Comparison of ENCODE assay signal across 9 cellular contexts in the genomic region with DNA sequence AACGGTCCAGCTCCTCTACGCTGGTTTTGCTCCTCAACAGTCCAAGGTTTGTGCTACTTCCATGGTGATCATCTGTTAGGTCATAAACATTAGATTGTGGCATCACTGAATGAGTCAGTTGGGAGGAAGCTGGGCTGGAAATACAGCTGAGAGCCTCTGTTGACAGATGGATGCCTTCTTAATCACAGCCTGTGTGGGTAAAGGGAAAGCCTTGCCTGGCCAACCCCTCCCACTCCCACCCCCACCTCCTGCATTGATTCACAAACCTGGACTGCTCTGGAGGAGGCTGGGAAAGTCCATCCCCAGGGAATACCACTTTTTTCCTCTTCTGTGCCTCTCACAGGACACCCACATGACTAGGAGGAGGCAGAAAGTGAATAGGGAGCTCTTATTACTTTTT.
A peak's percentile ranks its signal among the peaks of the same experiment; 100 is the strongest.
DNase-seq lines count a peak whose midpoint lies in the region; ATAC-seq, FAIRE-seq and TF ChIP-seq lines count a peak whose summit lies in the region.
"Had no signal": no experiment of that assay in that cellular context is flagged by ENCODE, and none has a peak within 500 bp of the region (broad histone marks: within the 10 kb centered on the region; RNA-seq: fewer than 3 reads in every experiment).

No MANE protein-coding gene starts in this region.

- DNase-seq in H54 (ENCODE audit: insufficient read length, low spot score), result peak; percentile 30
- DNase-seq in Panc1 (ENCODE audit: low read depth, low spot score), result peak; percentile 88
- DNase-seq in foreskin fibroblast, result peak; percentile 95
- peak; percentile 99 for DNase-seq in skeletal muscle cell (ENCODE audit: low read depth)
- DNase-seq in posterior cingulate gyrus, result no peak
- no peak for DNase-seq in kidney
- no peak for DNase-seq in activated CD8-positive, alpha-beta memory T cell treated with anti-CD3 and anti-CD28 coated beads for 24 hours

- no peak overlapping the region for H3K27ac ChIP-seq in Panc1 (ENCODE audit: low read length)
- peak overlapping the region in 1 of 2 donors; percentile 89 for H3K27ac ChIP-seq in kidney (ENCODE audit: low read depth in 2 of 2, low read length in 2 of 2)

- BruUV-seq in Panc1 (replicated peaks; lab: Mats Ljungman, UMichigan), result no TSS peak

- intact Hi-C loops in Panc1 (cut with micrococcal nuclease; ENCODE audit: unreplicated experiment) (no loop called here), posterior cingulate gyrus (cut with DNase I) (no loop called here), kidney (cut with DNase I) (no loop called here)

- ATAC-seq in Panc1, result peak; percentile 86
- ATAC-seq in GM19023 (IDR thresholded peaks at IDR 0.05; ENCODE audit: unreplicated experiment), result no peak
- ATAC-seq: K562 had no signal

- no peaks in the 10 kb centered on the region for H3K9me3 ChIP-seq in Panc1 (ENCODE audit: control insufficient read depth, insufficient read depth, low read depth, low read length)
- no peaks in the 10 kb centered on the region for H3K9me3 ChIP-seq in kidney (ENCODE audit: control insufficient read depth in 1 of 2, low read length in 2 of 2)

- no peaks in the 10 kb centered on the region for H3K36me3 ChIP-seq in Panc1 (ENCODE audit: control insufficient read depth, insufficient read depth, low read length)
- no peaks in the 10 kb centered on the region for H3K36me3 ChIP-seq in kidney (ENCODE audit: control insufficient read depth in 1 of 2, insufficient read depth in 2 of 2, low read length in 2 of 2)

- H3K4me1 ChIP-seq in Panc1 (ENCODE audit: control insufficient read depth, insufficient read depth, low read length), result 0 out of 2 replicates have a peak, but pooled peaks cover 6% of the 10 kb centered on the region
- H3K4me1 ChIP-seq in kidney (ENCODE audit: control insufficient read depth in 1 of 2, insufficient read depth in 1 of 2, low read depth in 1 of 2, low read length in 2 of 2), result peaks cover 0 to 2% of the 10 kb centered on the region in 2 donors

- H3K4me3 ChIP-seq in Panc1 (ENCODE audit: low read depth in 2 of 2, low read length in 2 of 2) (no peak overlapping the region), foreskin fibroblast (ENCODE audit: low read depth in 1 of 2, low read length in 2 of 2) (no peak overlapping the region), skeletal muscle cell (ENCODE audit: low read depth, low read length) (no peak overlapping the region), kidney (ENCODE audit: low read length in 2 of 2) (no peak overlapping the region)
- H3K4me3 ChIP-seq: K562 had no signal

- CTCF ChIA-PET in Panc1 (lab: Charles Lee), result no interaction called here

- in situ Hi-C loops in Panc1 (cut with HindIII; ENCODE audit: low pct_unique_long_range_greater_than_20kb, low sequenced_read_pairs), result no loop called here

- TF ChIP-seq POLR2A in H54 (IDR thresholded peaks at IDR 0.05; ENCODE audit: low read depth, low read length), result no peak

- H3K27me3 ChIP-seq in Panc1 (ENCODE audit: control insufficient read depth, insufficient read depth, low read length), result no peaks in the 10 kb centered on the region

- FAIRE-seq in H54 (lab: Jason Lieb, UNC) (peak; percentile 91), kidney (lab: Jason Lieb, UNC) (no peak)
- FAIRE-seq: K562 had no signal

- no peak for TF ChIP-seq CTCF in Panc1 (IDR thresholded peaks at IDR 0.05)
- TF ChIP-seq CTCF in foreskin fibroblast (IDR thresholded peaks at IDR 0.05; ENCODE audit: low read depth, low read length), result no peak
- no peak for TF ChIP-seq CTCF in kidney (IDR thresholded peaks at IDR 0.05; ENCODE audit: borderline replicate concordance, extremely low read depth, insufficient read depth)

- no peak overlapping the region for H3K9ac ChIP-seq in kidney (ENCODE audit: low read length in 2 of 2)

- POLR2A ChIA-PET in Panc1 (lab: Charles Lee), result no interaction called here

Comparison
In these comparisons a context has a peak if more than half of its experiments do, and no peak if none do; other contexts are left out.
1. DNase-seq: peak in H54 (single experiment), Panc1 (single experiment), foreskin fibroblast (2 of 2) and skeletal muscle cell (single experiment); none in posterior cingulate gyrus (0 of 10), kidney (single experiment) and activated CD8-positive, alpha-beta memory T cell treated with anti-CD3 and anti-CD28 coated beads for 24 hours (single experiment).